ENCODE assay signal across 8 cellular contexts in genomic region chr9:131738838-131739191, GRCh38. TPM values are rescaled to one million over a fixed set of nuclear protein-coding genes. Genes with fewer than 3 reads are reported as not detected.
DNase-seq lines count a peak whose midpoint lies in the region; ATAC-seq and TF ChIP-seq lines count a peak whose summit lies in the region.

No MANE protein-coding gene starts in this region.

- H3K27ac Mint-ChIP-seq in activated naive CD4-positive, alpha-beta T cell treated with anti-CD3 and anti-CD28 coated beads, Interleukin-2, amount 50 U/mL, for 24 hours = peak overlapping the region; percentile 73
- H3K27ac Mint-ChIP-seq in WTC11 = no peak overlapping the region; the same call in 1 of the 2 replicates
- H3K27ac Mint-ChIP-seq in stimulated activated effector memory CD8-positive, alpha-beta T cell treated with anti-CD3 and anti-CD28 coated beads, Interleukin-12 subunit alpha, Interleukin-12 subunit beta, amount 100 ng/mL, for 72 hours = peak overlapping the region; percentile 88

- H3K36me3 ChIP-seq in iPS DF 6.9 (ENCODE audit: control insufficient read depth, insufficient read depth, low read length) = no peaks in the 10 kb centered on the region

- DNase-seq in activated naive CD4-positive, alpha-beta T cell treated with anti-CD3 and anti-CD28 coated beads, Interleukin-2, amount 50 U/mL, for 16 hours = no peak
- DNase-seq in WTC11 (ENCODE audit: low spot score) = peak; percentile 46
- DNase-seq in iPS DF 6.9 (ENCODE audit: low read depth, low spot score) = no peak
- DNase-seq in stimulated activated effector memory CD8-positive, alpha-beta T cell treated with anti-CD3 and anti-CD28 coated beads, Interleukin-12 subunit alpha, Interleukin-12 subunit beta, amount 100 ng/mL, for 72 hours (ENCODE audit: low spot score in 2 of 2) = no peak
- DNase-seq in stimulated activated CD4-positive, alpha-beta T cell treated with anti-CD3 and anti-CD28 coated beads, Interleukin-12 subunit alpha, Interleukin-12 subunit beta, amount 100 ng/mL, for 4 hours = no peak
- DNase-seq in AML-193 (lab: John Stamatoyannopoulos, UW) = no peak
- DNase-seq in sciatic nerve (ENCODE audit: low spot score) = no peak

- peak overlapping the region; percentile 47; the same call in 1 of the 2 replicates for H3K4me3 ChIP-seq in iPS DF 6.9 (ENCODE audit: low read length)

- POLR2A ChIA-PET in WTC11 (lab: Charles Lee) = interaction anchor here (1.0 kb wide), 1 partner anchor 42 kb away, joined by 4 read pairs; no protein-coding TSS in a partner anchor

- peaks cover 57% of the 10 kb centered on the region for H3K4me1 Mint-ChIP-seq in activated naive CD4-positive, alpha-beta T cell treated with anti-CD3 and anti-CD28 coated beads, Interleukin-2, amount 50 U/mL, for 24 hours
- peaks cover 42% of the 10 kb centered on the region for H3K4me1 Mint-ChIP-seq in WTC11
- peaks cover 58% of the 10 kb centered on the region for H3K4me1 Mint-ChIP-seq in stimulated activated effector memory CD8-positive, alpha-beta T cell treated with anti-CD3 and anti-CD28 coated beads, Interleukin-12 subunit alpha, Interleukin-12 subunit beta, amount 100 ng/mL, for 72 hours

- no peak for TF ChIP-seq CTCF in WTC11 (IDR thresholded peaks at IDR 0.05)

- no peak overlapping the region for H3K27ac ChIP-seq in iPS DF 6.9 (ENCODE audit: low read length)

- no peaks in the 10 kb centered on the region for H3K9me3 Mint-ChIP-seq in activated naive CD4-positive, alpha-beta T cell treated with anti-CD3 and anti-CD28 coated beads, Interleukin-2, amount 50 U/mL, for 24 hours
- peaks cover 4% of the 10 kb centered on the region; the same call in 1 of the 2 replicates for H3K9me3 Mint-ChIP-seq in WTC11
- H3K9me3 Mint-ChIP-seq in stimulated activated effector memory CD8-positive, alpha-beta T cell treated with anti-CD3 and anti-CD28 coated beads, Interleukin-12 subunit alpha, Interleukin-12 subunit beta, amount 100 ng/mL, for 72 hours = no peaks in the 10 kb centered on the region

- peaks cover 2% of the 10 kb centered on the region; the same call in 1 of the 2 replicates for H3K4me1 ChIP-seq in iPS DF 6.9 (ENCODE audit: control insufficient read depth, insufficient read depth, low read length)

- ATAC-seq in WTC11 (peak; percentile 70), sciatic nerve (no peak)
- no peak for ATAC-seq in stimulated activated effector memory CD8-positive, alpha-beta T cell treated with anti-CD3 and anti-CD28 coated beads, Interleukin-12 subunit alpha, Interleukin-12 subunit beta, amount 100 ng/mL, for 72 hours

- H3K4me3 Mint-ChIP-seq in activated naive CD4-positive, alpha-beta T cell treated with anti-CD3 and anti-CD28 coated beads, Interleukin-2, amount 50 U/mL, for 24 hours = peak overlapping the region; percentile 91
- H3K4me3 Mint-ChIP-seq in WTC11 = peak overlapping the region; percentile 89
- H3K4me3 Mint-ChIP-seq in stimulated activated effector memory CD8-positive, alpha-beta T cell treated with anti-CD3 and anti-CD28 coated beads, Interleukin-12 subunit alpha, Interleukin-12 subunit beta, amount 100 ng/mL, for 72 hours = peak overlapping the region; percentile 95

- no peaks in the 10 kb centered on the region for H3K27me3 ChIP-seq in iPS DF 6.9 (ENCODE audit: control insufficient read depth, insufficient read depth, low read length)

- CTCF ChIA-PET in WTC11 (lab: Charles Lee) = interaction anchor here (0.5 to 2.9 kb wide), 18 partner anchors 14 to 1205 kb away, joined by 3 to 34 read pairs (median 3); partner anchors contain the start of gene PRRT1B

- peaks cover 6% of the 10 kb centered on the region for H3K36me3 Mint-ChIP-seq in activated naive CD4-positive, alpha-beta T cell treated with anti-CD3 and anti-CD28 coated beads, Interleukin-2, amount 50 U/mL, for 24 hours
- H3K36me3 Mint-ChIP-seq in WTC11 = no peaks in the 10 kb centered on the region
- peaks cover 47% of the 10 kb centered on the region for H3K36me3 Mint-ChIP-seq in stimulated activated effector memory CD8-positive, alpha-beta T cell treated with anti-CD3 and anti-CD28 coated beads, Interleukin-12 subunit alpha, Interleukin-12 subunit beta, amount 100 ng/mL, for 72 hours

- no peaks in the 10 kb centered on the region for H3K9me3 ChIP-seq in iPS DF 6.9 (ENCODE audit: control insufficient read depth, insufficient read depth, low read length)

- intact Hi-C loops in sciatic nerve (cut with DNase I) = loop anchor here (2.0 kb wide), 1 partner anchor 146 kb away; no protein-coding TSS in a partner anchor

- no peaks in the 10 kb centered on the region for H3K27me3 Mint-ChIP-seq in activated naive CD4-positive, alpha-beta T cell treated with anti-CD3 and anti-CD28 coated beads, Interleukin-2, amount 50 U/mL, for 24 hours
- H3K27me3 Mint-ChIP-seq in WTC11 (ENCODE audit: low read depth) = no peaks in the 10 kb centered on the region

- no CpG with 5 or more reads among the region's 7 CpGs for WGBS in iPS DF 6.9 (ENCODE audit: insufficient coverage, insufficient read length)

TF ChIP-seq in WTC11, 78 proteins besides CTCF, POLR2A, EP300 and RAD21:
- TF ChIP-seq, protein P1, sequence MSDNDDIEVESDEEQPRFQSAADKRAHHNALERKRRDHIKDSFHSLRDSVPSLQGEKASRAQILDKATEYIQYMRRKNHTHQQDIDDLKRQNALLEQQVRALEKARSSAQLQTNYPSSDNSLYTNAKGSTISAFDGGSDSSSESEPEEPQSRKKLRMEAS (CRISPR knock-in tag; IDR thresholded peaks at IDR 0.05) = 0 out of 2 replicates have a peak, but pooled peaks have one; percentile 21
- no peak for TF ChIP-seq STAT6 (CRISPR knock-in tag; conservative IDR thresholded peaks at IDR 0.05; ENCODE audit: low read depth)
- TF ChIP-seq SMAD4 (CRISPR knock-in tag; IDR thresholded peaks at IDR 0.05) = no peak
- TF ChIP-seq MYBL2 (CRISPR knock-in tag; IDR thresholded peaks at IDR 0.05) = 0 out of 2 replicates have a peak, but pooled peaks have one; percentile 37
- TF ChIP-seq ZBTB43 (CRISPR knock-in tag; IDR thresholded peaks at IDR 0.05) = 0 out of 2 replicates have a peak, but pooled peaks have one; percentile 52
- TF ChIP-seq, protein P2, sequence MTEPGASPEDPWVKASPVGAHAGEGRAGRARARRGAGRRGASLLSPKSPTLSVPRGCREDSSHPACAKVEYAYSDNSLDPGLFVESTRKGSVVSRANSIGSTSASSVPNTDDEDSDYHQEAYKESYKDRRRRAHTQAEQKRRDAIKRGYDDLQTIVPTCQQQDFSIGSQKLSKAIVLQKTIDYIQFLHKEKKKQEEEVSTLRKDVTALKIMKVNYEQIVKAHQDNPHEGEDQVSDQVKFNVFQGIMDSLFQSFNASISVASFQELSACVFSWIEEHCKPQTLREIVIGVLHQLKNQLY (CRISPR knock-in tag; IDR thresholded peaks at IDR 0.05) = no peak
- no peak for TF ChIP-seq ETV6 (CRISPR knock-in tag; IDR thresholded peaks at IDR 0.05)

RNA-seq across cellular contexts. Expression of gene RAPGEF1, which starts 1.1 kb away (rescaled TPM):
- total RNA-seq in WTC11 (2021) (57.9 to 66.2 TPM (median 65.7 TPM) in 3 replicates), sciatic nerve (69.4 TPM)
